Comparison of ENCODE assay signal across 2 cellular contexts in genomic region chr1:221887758-221888157, GRCh38.
A peak's percentile ranks its signal among the peaks of the same experiment; 100 is the strongest.
TF ChIP-seq lines count a peak whose summit lies in the region.

No MANE protein-coding gene starts in this region.

TF ChIP-seq in HEK293, 187 proteins besides CTCF, POLR2A, EP300 and RAD21:
- TF ChIP-seq ZNF426 (tag by site-specific recombination; IDR thresholded peaks at IDR 0.05): no peak

TF ChIP-seq in H1, 55 proteins besides CTCF, POLR2A, EP300 and RAD21:
- TF ChIP-seq JUND (IDR thresholded peaks at IDR 0.05; ENCODE audit: low read length): 0 out of 2 replicates have a peak, but pooled peaks have one; percentile 1
- no peak for TF ChIP-seq JUN (IDR thresholded peaks at IDR 0.05; ENCODE audit: low read depth, low read length)
